ENCODE assay signal across 11 cellular contexts in the genomic region with DNA sequence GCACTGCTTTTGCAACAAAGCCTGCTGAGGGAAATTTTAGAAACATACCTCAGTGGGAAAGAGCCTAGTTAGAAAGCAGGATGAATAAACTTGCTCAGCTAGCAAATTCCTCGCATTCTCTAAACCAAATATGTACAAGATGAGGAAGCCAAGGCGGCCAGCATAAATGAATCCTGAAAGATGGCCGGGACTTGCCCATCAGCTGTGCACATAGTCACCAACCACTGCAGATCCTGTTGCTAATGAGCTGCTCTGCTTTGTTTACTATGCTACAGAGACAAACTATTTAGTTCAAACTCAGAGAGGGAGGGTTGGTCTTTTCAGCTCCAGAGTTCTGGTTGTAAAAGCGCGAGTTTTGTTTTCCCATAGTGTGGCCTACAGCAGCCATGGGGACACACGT. TPM values are rescaled to one million over a fixed set of nuclear protein-coding genes. Genes with fewer than 3 reads are reported as not detected.
DNase-seq lines count a peak whose midpoint lies in the region; ATAC-seq, FAIRE-seq and TF ChIP-seq lines count a peak whose summit lies in the region.
"Had no signal": no experiment of that assay in that cellular context is flagged by ENCODE, and none has a peak within 500 bp of the region (broad histone marks: within the 10 kb centered on the region; RNA-seq: fewer than 3 reads in every experiment).

No MANE protein-coding gene starts in this region.

- intact Hi-C loops in kidney (cut with DNase I) (no loop called here), upper lobe of right lung (cut with DNase I) (loop anchor here (10.0 kb wide), 1 partner anchor 1018 kb away; no protein-coding TSS in a partner anchor), testis (cut with DNase I; ENCODE audit: low total_unique reads) (no loop called here)

- H3K9me3 ChIP-seq in kidney (ENCODE audit: control insufficient read depth in 1 of 2, low read length in 2 of 2), result no peaks in the 10 kb centered on the region
- H3K9me3 ChIP-seq in upper lobe of right lung, result no peaks in the 10 kb centered on the region
- H3K9me3 ChIP-seq in testis, result no peaks in the 10 kb centered on the region

- H3K36me3 ChIP-seq in kidney (ENCODE audit: control insufficient read depth in 1 of 2, insufficient read depth in 2 of 2, low read length in 2 of 2) (no peaks in the 10 kb centered on the region), upper lobe of right lung (no peaks in the 10 kb centered on the region), testis (ENCODE audit: low read depth, missing control alignments) (no peaks in the 10 kb centered on the region)

- no peak for TF ChIP-seq POLR2A in testis (IDR thresholded peaks at IDR 0.05)

- peak overlapping the region; percentile 26 to 47 for H3K27ac ChIP-seq in kidney (ENCODE audit: low read depth in 2 of 2, low read length in 2 of 2)
- H3K27ac ChIP-seq in upper lobe of right lung, result no peak overlapping the region
- no peak overlapping the region for H3K27ac ChIP-seq in testis

- no peak overlapping the region for H3K9ac ChIP-seq in kidney (ENCODE audit: low read length in 2 of 2)

- DNase-seq in SIG-M5 treated with dmso at 0.1 percent for 504 hours (lab: John Stamatoyannopoulos, UW; ENCODE audit: unreplicated experiment) (peak; percentile 7), SIG-M5 (lab: John Stamatoyannopoulos, UW) (no peak), astrocyte of the hippocampus (ENCODE audit: low read depth, low spot score) (peak; percentile 95), kidney (no peak), upper lobe of right lung (no peak), testis (no peak), COR-L47 (lab: John Stamatoyannopoulos, UW) (no peak)
- DNase-seq: anterior cingulate cortex, NCI-H1436 treated with DMSO at 0.1 percent for 48 hours, nucleus accumbens had no signal

- FAIRE-seq in kidney (lab: Jason Lieb, UNC), result no peak

- no peak for TF ChIP-seq CTCF in kidney (IDR thresholded peaks at IDR 0.05; ENCODE audit: borderline replicate concordance, extremely low read depth, insufficient read depth)
- no peak for TF ChIP-seq CTCF in upper lobe of right lung (IDR thresholded peaks at IDR 0.05)
- TF ChIP-seq CTCF in testis (IDR thresholded peaks at IDR 0.05), result no peak

- no peak overlapping the region for H3K4me3 ChIP-seq in kidney (ENCODE audit: low read length in 2 of 2)
- H3K4me3 ChIP-seq in upper lobe of right lung, result no peak overlapping the region
- H3K4me3 ChIP-seq in testis, result no peak overlapping the region

- H3K4me1 ChIP-seq in kidney (ENCODE audit: control insufficient read depth in 1 of 2, insufficient read depth in 1 of 2, low read depth in 1 of 2, low read length in 2 of 2), result peaks cover 0 to 10% of the 10 kb centered on the region in 2 donors
- peaks cover 10% of the 10 kb centered on the region for H3K4me1 ChIP-seq in upper lobe of right lung
- H3K4me1 ChIP-seq in testis, result no peaks in the 10 kb centered on the region

- 67 to 75% methylated on average over 6 of the region's 6 CpGs for WGBS in testis, 2 donors

- ATAC-seq in upper lobe of right lung (peak; percentile 53), HG03108 (IDR thresholded peaks at IDR 0.05; ENCODE audit: unreplicated experiment) (no peak)

- H3K27me3 ChIP-seq in upper lobe of right lung (no peaks in the 10 kb centered on the region), testis (no peaks in the 10 kb centered on the region)

RNA-seq across cellular contexts. Expression of a gene that starts 49.0 kb away (rescaled TPM):
- total RNA-seq in kidney (3.7 TPM), upper lobe of right lung (9.2 TPM), testis (1 to 10 TPM; 6.5 to 8.0 TPM)
- polyA plus RNA-seq in kidney (ENCODE audit: insufficient read depth, low read depth, low replicate concordance) (2.7 TPM), testis (ENCODE audit: insufficient read depth, low read depth, low replicate concordance) (5.6 TPM)

Comparison
In these comparisons a context has a peak if more than half of its experiments do, and no peak if none do; other contexts are left out.
1. DNase-seq: peak in SIG-M5 treated with dmso at 0.1 percent for 504 hours (single experiment) and astrocyte of the hippocampus (single experiment); none in SIG-M5 (single experiment), kidney (single experiment), upper lobe of right lung (single experiment), testis (single experiment) and COR-L47 (single experiment).
2. H3K27ac ChIP-seq: peak in kidney (2 of 2); none in upper lobe of right lung (single experiment) and testis (0 of 2).